11 cellular contexts compared by ENCODE assay signal in genomic region chr1:36279789-36280296, GRCh38. TPM values are rescaled to one million over a fixed set of nuclear protein-coding genes. Genes with fewer than 3 reads are reported as not detected.
DNase-seq lines count a peak whose midpoint lies in the region; ATAC-seq and TF ChIP-seq lines count a peak whose summit lies in the region.
"Had no signal": no experiment of that assay in that cellular context is flagged by ENCODE, and none has a peak within 500 bp of the region (broad histone marks: within the 10 kb centered on the region; RNA-seq: fewer than 3 reads in every experiment).

No MANE protein-coding gene starts in this region.

- CTCF ChIA-PET in CD4-positive, alpha-beta T cell (lab: Charles Lee), result no interaction called here

- H3K36me3 Mint-ChIP-seq in CD4-positive, alpha-beta T cell (ENCODE audit: low read depth), result peaks cover 40% of the 10 kb centered on the region
- H3K36me3 Mint-ChIP-seq in central memory CD8-positive, alpha-beta T cell (ENCODE audit: insufficient read depth), result peaks cover 29% of the 10 kb centered on the region

- no peak overlapping the region for H3K4me3 ChIP-seq in Karpas-422 (ENCODE audit: low read length)
- no peak overlapping the region for H3K4me3 ChIP-seq in osteoblast (ENCODE audit: insufficient read depth, low read length)
- H3K4me3 ChIP-seq: pancreas had no signal

- H3K79me2 ChIP-seq in Karpas-422 (ENCODE audit: low read length) (peaks cover 55% of the 10 kb centered on the region), osteoblast (ENCODE audit: insufficient read depth, low read length) (peaks cover 81% of the 10 kb centered on the region)

- peaks cover 48% of the 10 kb centered on the region for H3K4me1 ChIP-seq in Karpas-422 (ENCODE audit: low read length)
- H3K4me1 ChIP-seq in osteoblast (ENCODE audit: insufficient read depth, low read length), result peaks cover 8% of the 10 kb centered on the region

- no peak for ATAC-seq in CD4-positive, alpha-beta T cell (ENCODE audit: poor library complexity)
- ATAC-seq in central memory CD8-positive, alpha-beta T cell (replicated peaks; ENCODE audit: extremely low read depth, poor library complexity, severe bottlenecking), result no peak
- no peak for ATAC-seq in HG03135 (IDR thresholded peaks at IDR 0.05; ENCODE audit: unreplicated experiment)

- no peaks in the 10 kb centered on the region for H3K9me2 ChIP-seq in Karpas-422 (replicated peaks; ENCODE audit: insufficient read depth, low read length)

- POLR2A ChIA-PET in CD4-positive, alpha-beta T cell (lab: Charles Lee), result no interaction called here

- H3K27me3 ChIP-seq in CD4-positive, alpha-beta T cell (ENCODE audit: control insufficient read depth, insufficient read depth, low read length), result no peaks in the 10 kb centered on the region
- H3K27me3 ChIP-seq in Karpas-422 (ENCODE audit: low read length) (no peaks in the 10 kb centered on the region), osteoblast (ENCODE audit: insufficient read depth, low read length) (no peaks in the 10 kb centered on the region)
- H3K27me3 ChIP-seq: pancreas had no signal

- DNase-seq in CD4-positive, alpha-beta T cell, result no peak
- DNase-seq in Karpas-422 (no peak), osteoblast (ENCODE audit: insufficient read length, low spot score, missing footprints) (no peak), GM13976 (ENCODE audit: low spot score) (no peak), SKM-1 treated with dmso at 0.1 percent for 144 hours (lab: John Stamatoyannopoulos, UW; ENCODE audit: unreplicated experiment) (no peak), NOMO-1 treated with DMSO at 0.1 percent for 48 hours (lab: John Stamatoyannopoulos, UW; ENCODE audit: unreplicated experiment) (no peak)
- DNase-seq in central memory CD8-positive, alpha-beta T cell (ENCODE audit: low spot score in 2 of 2), result no peak
- DNase-seq: pancreas; stimulated activated CD4-positive, alpha-beta T cell treated with anti-CD3 and anti-CD28 coated beads, Interleukin-4, amount 100 ng/mL, for 4 hours had no signal

- no peaks in the 10 kb centered on the region for H4K20me1 ChIP-seq in Karpas-422 (ENCODE audit: insufficient read depth, low read depth, low read length)
- H4K20me1 ChIP-seq in osteoblast (ENCODE audit: insufficient read depth, low read length), result peaks cover 20% of the 10 kb centered on the region

- H3K27ac ChIP-seq in CD4-positive, alpha-beta T cell (ENCODE audit: low read depth, low read length), result no peak overlapping the region
- H3K27ac ChIP-seq in Karpas-422 (ENCODE audit: low read length) (peak overlapping the region; percentile 76), osteoblast (ENCODE audit: low read depth, low read length) (peak overlapping the region; percentile 8)
- H3K27ac ChIP-seq: pancreas had no signal

- no peaks in the 10 kb centered on the region for H3K9me3 ChIP-seq in CD4-positive, alpha-beta T cell (ENCODE audit: control insufficient read depth, low read length)
- H3K9me3 ChIP-seq in Karpas-422 (ENCODE audit: low read length) (no peaks in the 10 kb centered on the region), osteoblast (ENCODE audit: low read depth, low read length) (no peaks in the 10 kb centered on the region)
- H3K9me3 ChIP-seq: pancreas had no signal

- peak overlapping the region; percentile 66 for H3K27ac Mint-ChIP-seq in CD4-positive, alpha-beta T cell
- peak overlapping the region; percentile 52 for H3K27ac Mint-ChIP-seq in central memory CD8-positive, alpha-beta T cell (ENCODE audit: low read depth)

- H3K4me1 Mint-ChIP-seq in CD4-positive, alpha-beta T cell (ENCODE audit: low read depth), result peaks cover 18% of the 10 kb centered on the region
- peaks cover 22% of the 10 kb centered on the region for H3K4me1 Mint-ChIP-seq in central memory CD8-positive, alpha-beta T cell
- H3K4me1 Mint-ChIP-seq: CD14-positive monocyte had no signal

- H3K27me3 Mint-ChIP-seq in CD4-positive, alpha-beta T cell, result no peaks in the 10 kb centered on the region
- no peaks in the 10 kb centered on the region for H3K27me3 Mint-ChIP-seq in central memory CD8-positive, alpha-beta T cell

- peaks cover 16% of the 10 kb centered on the region for H3K36me3 ChIP-seq in Karpas-422 (ENCODE audit: insufficient read depth, low read length)
- peaks cover 33% of the 10 kb centered on the region for H3K36me3 ChIP-seq in osteoblast (ENCODE audit: insufficient read depth, low read length)

- TF ChIP-seq CTCF in CD4-positive, alpha-beta T cell (IDR thresholded peaks at IDR 0.05), result no peak
- TF ChIP-seq CTCF in osteoblast (IDR thresholded peaks at IDR 0.05; ENCODE audit: extremely low read depth, low read depth, low read length), result no peak
- TF ChIP-seq CTCF in GM13976 (IDR thresholded peaks at IDR 0.05; ENCODE audit: borderline replicate concordance, control extremely low read depth, extremely low read depth, insufficient read depth, missing control alignments), result no peak

- H2AFZ ChIP-seq in Karpas-422 (ENCODE audit: low read length) (no peak overlapping the region), osteoblast (ENCODE audit: low read length) (no peak overlapping the region)

- in situ Hi-C loops in GM13976 (cut with MboI; ENCODE audit: low sequenced_read_pairs, unreplicated experiment), result no loop called here

- intact Hi-C loops in CD4-positive, alpha-beta T cell (cut with DNase I, micrococcal nuclease), result loop anchor here in 1 of 2 experiments (5.0 kb wide), 1 partner anchor 48 kb away; no protein-coding TSS in a partner anchor

- no peak overlapping the region for H3K4me2 ChIP-seq in Karpas-422 (ENCODE audit: low read depth, low read length, poor library complexity, severe bottlenecking)
- no peak overlapping the region for H3K4me2 ChIP-seq in osteoblast (ENCODE audit: insufficient read depth, low read length)

- no peaks in the 10 kb centered on the region for H3K9me3 Mint-ChIP-seq in CD4-positive, alpha-beta T cell
- H3K9me3 Mint-ChIP-seq in central memory CD8-positive, alpha-beta T cell, result no peaks in the 10 kb centered on the region
- H3K9me3 Mint-ChIP-seq: CD14-positive monocyte had no signal

- H3K4me3 Mint-ChIP-seq in CD4-positive, alpha-beta T cell, result no peak overlapping the region
- no peak overlapping the region for H3K4me3 Mint-ChIP-seq in central memory CD8-positive, alpha-beta T cell
- H3K4me3 Mint-ChIP-seq: CD14-positive monocyte had no signal

- H3K9ac ChIP-seq in Karpas-422 (ENCODE audit: low read length), result no peak overlapping the region

RNA-seq across cellular contexts. Expression of gene SH3D21, which starts 26.3 kb away (rescaled TPM):
- total RNA-seq in CD4-positive, alpha-beta T cell, result 1 to 10 TPM; 1.9 to 2.6 TPM
- 8.2 and 16.4 TPM in 2 replicates for total RNA-seq in Karpas-422 (2014; rRNA removed; shearing (Covaris generic); ENCODE audit: low replicate concordance)
- 1.8 and 2.2 TPM in 2 replicates for total RNA-seq in osteoblast

RNA-seq across cellular contexts. Expression of gene EVA1B, which starts 43.6 kb away (rescaled TPM):
- 1 to 10 TPM; 1.5 to 1.8 TPM for total RNA-seq in CD4-positive, alpha-beta T cell
- 0.75 and 7.1 TPM in 2 replicates for total RNA-seq in Karpas-422 (2014; rRNA removed; shearing (Covaris generic); ENCODE audit: low replicate concordance)
- total RNA-seq in osteoblast, result 119 and 135 TPM in 2 replicates

RNA-seq across cellular contexts. Expression of gene THRAP3, which starts 55.6 kb away (rescaled TPM):
- 10 to 100 TPM; 68.7 to 76.1 TPM for total RNA-seq in CD4-positive, alpha-beta T cell
- 47.0 and 56.2 TPM in 2 replicates for total RNA-seq in Karpas-422 (2014; rRNA removed; shearing (Covaris generic); ENCODE audit: low replicate concordance)
- total RNA-seq in osteoblast, result 127 and 137 TPM in 2 replicates

Comparison
In these comparisons a context has a peak if more than half of its experiments do, and no peak if none do; other contexts are left out.
1. RNA of gene EVA1B, which starts 43.6 kb away (total RNA-seq): 119 to 135 TPM in osteoblast; 1.5 to 1.8 TPM in CD4-positive, alpha-beta T cell and 0.75 to 7.1 TPM in Karpas-422; every median in the first group is over 10 times any median in the second.